In genomic region chr2:65545818-65546217, GRCh38 we compare ENCODE assay signal across 12 cellular contexts.
A peak's percentile ranks its signal among the peaks of the same experiment; 100 is the strongest.
DNase-seq lines count a peak whose midpoint lies in the region; ATAC-seq and TF ChIP-seq lines count a peak whose summit lies in the region.
"Had no signal": no experiment of that assay in that cellular context is flagged by ENCODE, and none has a peak within 500 bp of the region (broad histone marks: within the 10 kb centered on the region; RNA-seq: fewer than 3 reads in every experiment).

No MANE protein-coding gene starts in this region.

- peak; percentile 56 for ATAC-seq in PC-3
- no peak for ATAC-seq in HG03108 (IDR thresholded peaks at IDR 0.05; ENCODE audit: unreplicated experiment)

- no peaks in the 10 kb centered on the region for H3K9me2 ChIP-seq in PC-3 (replicated peaks; ENCODE audit: low read length)

- H3K27me3 ChIP-seq in PC-3 (ENCODE audit: low read length), result no peaks in the 10 kb centered on the region
- H3K27me3 ChIP-seq: ascending aorta had no signal

- H3K36me3 Mint-ChIP-seq in nephron progenitor cell (ENCODE audit: low read depth), result no peaks in the 10 kb centered on the region
- H3K36me3 Mint-ChIP-seq in Calu3 (ENCODE audit: insufficient read depth, unreplicated experiment), result no peaks in the 10 kb centered on the region

- H3K9me3 Mint-ChIP-seq in nephron progenitor cell, result no peaks in the 10 kb centered on the region
- no peaks in the 10 kb centered on the region for H3K9me3 Mint-ChIP-seq in Calu3 (ENCODE audit: low read depth, unreplicated experiment)

- H3K9me3 ChIP-seq in PC-3 (ENCODE audit: low read length), result no peaks in the 10 kb centered on the region
- H3K9me3 ChIP-seq: ascending aorta had no signal

- no peak overlapping the region for H3K4me2 ChIP-seq in PC-3 (ENCODE audit: low read length)

- in situ Hi-C loops in GM13976 (cut with MboI; ENCODE audit: low sequenced_read_pairs, unreplicated experiment), result no loop called here

- H3K36me3 ChIP-seq in PC-3 (ENCODE audit: low read depth, low read length), result no peaks in the 10 kb centered on the region
- H3K36me3 ChIP-seq: ascending aorta had no signal

- H3K4me1 ChIP-seq in PC-3 (ENCODE audit: insufficient read depth, low read length), result peaks cover 10% of the 10 kb centered on the region
- H3K4me1 ChIP-seq: ascending aorta had no signal

- POLR2A ChIA-PET in PC-3 (lab: Charles Lee; ENCODE audit: unreplicated experiment), result interaction anchor here (0.6 kb wide), 1 partner anchor 116 kb away, joined by 3 read pairs; no protein-coding TSS in a partner anchor

- H3K4me1 Mint-ChIP-seq in nephron progenitor cell, result peaks cover 50% of the 10 kb centered on the region
- H3K4me1 Mint-ChIP-seq in Calu3 (ENCODE audit: low read depth, unreplicated experiment), result peaks cover 10% of the 10 kb centered on the region

- H3K79me2 ChIP-seq in PC-3 (ENCODE audit: low read length), result no peaks in the 10 kb centered on the region

- CTCF ChIA-PET in PC-3 (lab: Charles Lee), result no interaction called here
- CTCF ChIA-PET in Calu3 (lab: Charles Lee), result no interaction called here

- no peaks in the 10 kb centered on the region for H4K20me1 ChIP-seq in PC-3 (ENCODE audit: low read length)

- H3K27ac Mint-ChIP-seq in nephron progenitor cell, result peak overlapping the region; percentile 85
- H3K27ac Mint-ChIP-seq in Calu3 (ENCODE audit: unreplicated experiment), result no peak overlapping the region

- intact Hi-C loops in PC-3 (cut with micrococcal nuclease), result no loop called here
- intact Hi-C loops in Calu3 (cut with micrococcal nuclease; ENCODE audit: unreplicated experiment), result no loop called here

- no peak overlapping the region for H3K4me3 ChIP-seq in PC-3 (ENCODE audit: low read length)
- H3K4me3 ChIP-seq: ascending aorta had no signal

- H2AFZ ChIP-seq in PC-3 (ENCODE audit: low read length), result no peak overlapping the region

- H3K4me3 Mint-ChIP-seq in nephron progenitor cell, result no peak overlapping the region
- no peak overlapping the region for H3K4me3 Mint-ChIP-seq in Calu3 (ENCODE audit: low read depth, unreplicated experiment)

- no peak overlapping the region for H3K9ac ChIP-seq in PC-3 (ENCODE audit: low read length)

- no peaks in the 10 kb centered on the region for H3F3A ChIP-seq in PC-3 (ENCODE audit: low read length, unreplicated experiment)

- DNase-seq in ELR (ENCODE audit: low read depth) (peak; percentile 62), PC-3 (no peak), fibroblast of peridontal ligament (ENCODE audit: extremely low read depth) (peak; percentile 34), nephron progenitor cell (no peak), hippocampal formation (lab: John Stamatoyannopoulos, UW) (no peak), GM13976 (ENCODE audit: low spot score) (no peak), Calu3 (no peak)
- DNase-seq: activated CD4-positive, alpha-beta T cell treated with anti-CD3 and anti-CD28 coated beads, Interleukin-2, amount 50 U/mL, for 4 hours; DND-41; Kasumi-1 had no signal

- no peak for TF ChIP-seq CTCF in PC-3 (conservative IDR thresholded peaks at IDR 0.05; ENCODE audit: low read depth, low read length)
- no peak for TF ChIP-seq CTCF in nephron progenitor cell (IDR thresholded peaks at IDR 0.05)
- TF ChIP-seq CTCF in GM13976 (IDR thresholded peaks at IDR 0.05; ENCODE audit: borderline replicate concordance, control extremely low read depth, extremely low read depth, insufficient read depth, missing control alignments), result no peak
- TF ChIP-seq CTCF in Calu3 (IDR thresholded peaks at IDR 0.05; ENCODE audit: unreplicated experiment), result no peak

- no TSS peak for BruUV-seq in PC-3 (replicated peaks; lab: Mats Ljungman, UMichigan)
- no TSS peak for BruUV-seq in Calu3 (replicated peaks; lab: Mats Ljungman, UMichigan)

- H3K27ac ChIP-seq in PC-3 (ENCODE audit: low read length), result no peak overlapping the region
- H3K27ac ChIP-seq: ascending aorta had no signal

- peaks cover 19% of the 10 kb centered on the region for H3K27me3 Mint-ChIP-seq in nephron progenitor cell (ENCODE audit: low read depth, poor library complexity)
- H3K27me3 Mint-ChIP-seq in Calu3 (ENCODE audit: unreplicated experiment), result no peaks in the 10 kb centered on the region

Comparison
In these comparisons a context has a peak if more than half of its experiments do, and no peak if none do; other contexts are left out.
1. DNase-seq: peak in ELR (single experiment) and fibroblast of peridontal ligament (single experiment); none in PC-3 (single experiment), nephron progenitor cell (single experiment), hippocampal formation (0 of 2), GM13976 (single experiment) and Calu3 (single experiment).